Comparison of ENCODE assay signal across 8 cellular contexts in the genomic region with DNA sequence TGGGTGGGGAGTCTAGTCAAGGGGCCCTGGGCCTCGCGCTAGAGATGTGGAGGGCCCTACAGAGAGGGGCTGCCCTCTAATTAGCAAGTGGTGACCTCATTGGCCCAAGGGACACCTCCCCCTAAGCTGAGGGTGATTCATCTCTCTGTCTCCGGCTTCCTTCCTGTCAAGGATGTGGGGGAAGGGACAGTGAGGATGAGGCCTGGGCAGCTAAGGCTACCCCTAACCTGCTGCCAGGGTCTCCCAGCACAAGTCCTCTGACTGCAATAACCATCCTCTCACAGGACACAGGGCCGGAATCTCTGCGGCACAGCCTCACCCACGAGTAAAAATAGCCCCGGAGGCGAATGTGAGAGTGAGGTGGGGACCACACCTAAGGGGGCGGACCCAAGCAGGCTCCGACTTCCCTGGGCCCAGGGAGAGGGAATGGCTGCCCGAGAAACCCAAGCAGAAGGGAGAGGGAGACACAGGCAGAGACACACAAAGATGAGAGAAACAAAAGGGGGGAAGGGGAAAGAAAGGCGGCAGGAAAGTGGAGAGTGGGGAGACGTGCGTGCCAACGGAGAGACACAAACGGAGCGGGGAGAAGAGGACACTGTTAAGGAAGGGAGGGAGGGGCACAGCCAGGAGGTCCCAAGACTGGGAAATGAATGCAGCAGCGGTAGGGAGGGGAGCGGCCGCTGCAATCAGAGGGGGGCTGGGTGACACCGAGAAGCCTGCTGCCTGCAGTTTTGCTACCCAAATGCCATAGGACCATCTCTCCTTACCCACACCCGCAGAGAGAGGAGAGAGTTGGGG. TPM values are rescaled to one million over a fixed set of nuclear protein-coding genes. Genes with fewer than 3 reads are reported as not detected.
DNase-seq lines count a peak whose midpoint lies in the region; ATAC-seq, FAIRE-seq and TF ChIP-seq lines count a peak whose summit lies in the region.

No MANE protein-coding gene starts in this region.

- no peak for TF ChIP-seq RAD21 in GM12878 (IDR thresholded peaks at IDR 0.05; ENCODE audit: insufficient read depth, low read depth, low read length)

- H2AFZ ChIP-seq in GM12878 (ENCODE audit: control insufficient read depth, low read depth, low read length): no peak overlapping the region; the same call in 1 of the 2 replicates

- RAD21 ChIA-PET in GM12878 (lab: Charles Lee; ENCODE audit: unreplicated experiment): interaction anchor here (1.0 to 5.6 kb wide), 7 partner anchors 32 to 95 kb away, joined by 4 to 53 read pairs (median 5); partner anchors contain the start of genes ABHD16A, HSPA1A, HSPA1B and HSPA1L

- SMC1A ChIA-PET in GM12878 (lab: Charles Lee; ENCODE audit: uncharacterized antibody, unreplicated experiment): interaction anchor here (0.6 to 6.3 kb wide), 11 partner anchors 11 to 98 kb away, joined by 3 to 42 read pairs (median 3); partner anchors contain the start of genes C6orf47, LSM2, LY6G5C and MPIG6B

- peaks cover 26% of the 10 kb centered on the region for H3K4me1 ChIP-seq in GM12878 (ENCODE audit: control insufficient read depth, insufficient read depth, low read length)

- intact Hi-C loops in GM12878 (cut with micrococcal nuclease; ENCODE audit: unreplicated experiment): loop anchor here (5.0 kb wide), 2 partner anchors 53 to 68 kb away; partner anchors contain the start of genes CSNK2B, LY6G5B and LY6G5C

- POLR2A ChIA-PET in GM12878 (lab: Charles Lee): interaction anchor here (0.6 to 9.7 kb wide), 13 partner anchors 21 to 1523 kb away, joined by 3 to 158 read pairs (median 4); partner anchors contain the start of genes HSPA1A, HSPA1B, HSPA1L and LSM2

- H3K9me3 ChIP-seq in GM12878 (replicated peaks; ENCODE audit: control insufficient read depth, insufficient read depth, low read length): no peaks in the 10 kb centered on the region

- peaks cover 49% of the 10 kb centered on the region for H3K4me1 Mint-ChIP-seq in T-helper 2 cell treated with Interferon-gamma antibody and Interleukin-4, amounts not matched to agents 5 μg/mL and 100 μg/mL, for 36 hours (ENCODE audit: low read depth)

- peak overlapping the region; percentile 98 for H3K9ac ChIP-seq in GM12878 (ENCODE audit: control insufficient read depth, insufficient read depth, low read length)

- in situ Hi-C loops in GM12878 (cut with MboI): no loop called here

- peak; percentile 73 for TF ChIP-seq POLR2A in GM12878 (IDR thresholded peaks at IDR 0.05; ENCODE audit: low read depth, low read length)

- H4K20me1 ChIP-seq in GM12878 (ENCODE audit: control insufficient read depth, insufficient read depth): 0 out of 2 replicates have a peak, but pooled peaks cover 4% of the 10 kb centered on the region

- WGBS in GM12878 (ENCODE audit: insufficient coverage, insufficient replicate concordance, low lambda C conversion rate, missing lambda C conversion rate): 2% methylated on average over 22 of the region's 22 CpGs

- H3K27ac ChIP-seq in GM12878 (ENCODE audit: control insufficient read depth, insufficient read depth): peak overlapping the region; percentile 99

- peak overlapping the region; percentile 97 for H3K27ac Mint-ChIP-seq in T-helper 2 cell treated with Interferon-gamma antibody and Interleukin-4, amounts not matched to agents 5 μg/mL and 100 μg/mL, for 36 hours

- peaks cover 6 to 13% of the 10 kb centered on the region in 2 experiments; a peak in 3 of 4 replicates for H3K36me3 ChIP-seq in GM12878 (ENCODE audit: control insufficient read depth in 2 of 2, insufficient read depth in 2 of 2, low read length in 1 of 2)

- no peaks in the 10 kb centered on the region for H3K27me3 ChIP-seq in GM12878 (replicated peaks in 1 of 2; ENCODE audit: control insufficient read depth in 2 of 2, insufficient read depth in 2 of 2, low read length in 1 of 2)

- H3K27me3 Mint-ChIP-seq in T-helper 2 cell treated with Interferon-gamma antibody and Interleukin-4, amounts not matched to agents 5 μg/mL and 100 μg/mL, for 36 hours (ENCODE audit: low read depth): no peaks in the 10 kb centered on the region

- TF ChIP-seq CTCF in GM12878 (IDR thresholded peaks at IDR 0.05 in 2 of 3, conservative IDR thresholded peaks at IDR 0.05 in 1 of 3; ENCODE audit: control insufficient read depth in 2 of 3, extremely low read depth in 1 of 3, insufficient read depth in 1 of 3, low read depth in 3 of 3, low read length in 3 of 3): no peak

- H3K4me3 ChIP-seq in GM12878: peak overlapping the region; percentile 100

- no TSS peak for BruUV-seq in GM12878 (replicated peaks; lab: Mats Ljungman, UMichigan)

- TF ChIP-seq EP300 in GM12878 (IDR thresholded peaks at IDR 0.05; ENCODE audit: borderline replicate concordance in 1 of 2, control insufficient read depth in 1 of 2, low read depth in 2 of 2, low read length in 2 of 2): 0 out of 4 replicates have a peak, but pooled peaks of 1 of the 2 experiments have one; percentile 25

- no peaks in the 10 kb centered on the region for H3K9me3 Mint-ChIP-seq in T-helper 2 cell treated with Interferon-gamma antibody and Interleukin-4, amounts not matched to agents 5 μg/mL and 100 μg/mL, for 36 hours

- ATAC-seq in GM12878 (peak; percentile 35), GM19324 (IDR thresholded peaks at IDR 0.05; ENCODE audit: low FRiP score, unreplicated experiment) (no peak), GM19467 (IDR thresholded peaks at IDR 0.05; ENCODE audit: unreplicated experiment) (no peak)

- H3K36me3 Mint-ChIP-seq in T-helper 2 cell treated with Interferon-gamma antibody and Interleukin-4, amounts not matched to agents 5 μg/mL and 100 μg/mL, for 36 hours (ENCODE audit: low read depth): peaks cover 53% of the 10 kb centered on the region

- peak; percentile 56 for FAIRE-seq in GM12878 (lab: Jason Lieb, UNC)

- peak; percentile 52 for DNase-seq in GF-D8 (lab: John Stamatoyannopoulos, UW)
- peak; percentile 55 for DNase-seq in HT-29 (ENCODE audit: low spot score)
- DNase-seq in T-helper 2 cell treated with Interferon-gamma antibody and Interleukin-4, amounts not matched to agents 5 μg/mL and 100 μg/mL, for 36 hours (ENCODE audit: low spot score): peak; percentile 68
- peak; percentile 60 for DNase-seq in GM12878 (ENCODE audit: low read depth, low spot score)
- DNase-seq in iPS-NIHi11 (ENCODE audit: low spot score): peak; percentile 64
- peak; percentile 41 for DNase-seq in stimulated activated CD4-positive, alpha-beta T cell treated with anti-CD3 and anti-CD28 coated beads, Interleukin-1b, Interleukin-23, amount 100 ng/mL, for 48 hours

- CTCF ChIA-PET in GM12878 (lab: Yijun Ruan, JAX): interaction anchor here (0.5 to 15.8 kb wide), 12 partner anchors 8 to 154 kb away, joined by 3 to 208 read pairs (median 4); partner anchors contain the start of genes ABHD16A and VARS1

- H3K4me3 Mint-ChIP-seq in T-helper 2 cell treated with Interferon-gamma antibody and Interleukin-4, amounts not matched to agents 5 μg/mL and 100 μg/mL, for 36 hours: peak overlapping the region; percentile 95

- H3K79me2 ChIP-seq in GM12878 (ENCODE audit: control insufficient read depth, insufficient read depth, low read length): peaks cover 40% of the 10 kb centered on the region

- peak overlapping the region; percentile 99 for H3K4me2 ChIP-seq in GM12878 (ENCODE audit: control insufficient read depth, insufficient read depth)

RNA-seq across cellular contexts. Expression of gene CLIC1, which starts 1.4 kb away (rescaled TPM):
- 914 and 960 TPM in 2 replicates for total RNA-seq in HT-29 (2014; rRNA removed; shearing (Covaris generic))
- total RNA-seq in GM12878 (2013; cell fraction: nucleolus; rRNA removed): 107 and 113 TPM in 2 replicates
- total RNA-seq in GM12878 (2014; rRNA removed) (647 and 648 TPM in 2 replicates), GM12878 (2014; rRNA removed; fragmentation: Illumina TruSeq; extraction: Trizol) (608 and 625 TPM in 2 replicates), GM12878 (2021) (446 and 458 TPM in 2 replicates)
- 339 TPM for polyA plus RNA-seq in GM12878 (2011; ENCODE audit: low read depth)
- polyA plus RNA-seq in GM12878 (2011; rRNA removed) (890 and 943 TPM in 2 replicates), GM12878 (2014; fragmentation: Illumina TruSeq; extraction: Trizol) (712 and 725 TPM in 2 replicates), GM12878 (2014; fragmentation: Nextera tagmentation; extraction: Ambion mirVana) (1,000 to 10,000 TPM; 1,083 to 1,266 TPM), GM12878 (2014; rRNA removed) (563 and 612 TPM in 2 replicates), GM12878 (2016; fragmentation: Nextera tagmentation; extraction: Ambion mirVana) (100 to 1,000 TPM; 600 to 622 TPM)
- polyA plus RNA-seq in GM12878 (2011; cell fraction: cytosol; rRNA removed): 970 and 975 TPM in 2 replicates
- 283 and 349 TPM in 2 replicates for polyA plus RNA-seq in GM12878 (2011; cell fraction: nucleus; rRNA removed)
- 397 and 480 TPM in 2 replicates for polyA plus RNA-seq in GM12878 (2012)
- 408 and 594 TPM in 2 replicates for polyA minus RNA-seq in GM12878 (2011; rRNA and poly(A)+ RNA removed)
- polyA minus RNA-seq in GM12878 (2011; cell fraction: cytosol; rRNA and poly(A)+ RNA removed): 170 and 175 TPM in 2 replicates
- 61.5 and 88.3 TPM in 2 replicates for polyA minus RNA-seq in GM12878 (2011; cell fraction: nucleus; rRNA and poly(A)+ RNA removed)

RNA-seq across cellular contexts. Expression of gene MSH5, which starts 4.9 kb away (rescaled TPM):
- total RNA-seq in HT-29 (2014; rRNA removed; shearing (Covaris generic)): 19.6 and 20.9 TPM in 2 replicates
- total RNA-seq in GM12878 (2013; cell fraction: nucleolus; rRNA removed): 239 and 262 TPM in 2 replicates
- total RNA-seq in GM12878 (2014; rRNA removed) (27.8 and 30.2 TPM in 2 replicates), GM12878 (2014; rRNA removed; fragmentation: Illumina TruSeq; extraction: Trizol) (26.2 and 26.4 TPM in 2 replicates), GM12878 (2021) (45.1 and 52.7 TPM in 2 replicates)
- polyA plus RNA-seq in GM12878 (2011; ENCODE audit: low read depth): 18.8 TPM
- polyA plus RNA-seq in GM12878 (2011; rRNA removed) (46.7 and 49.3 TPM in 2 replicates), GM12878 (2014; fragmentation: Illumina TruSeq; extraction: Trizol) (30.8 and 45.3 TPM in 2 replicates), GM12878 (2014; fragmentation: Nextera tagmentation; extraction: Ambion mirVana) (10 to 100 TPM in 1 of 2 experiments, 1 to 10 TPM in 1; 9.1 to 10.1 TPM), GM12878 (2014; rRNA removed) (46.8 and 47.0 TPM in 2 replicates), GM12878 (2016; fragmentation: Nextera tagmentation; extraction: Ambion mirVana) (10 to 100 TPM; 25.8 to 29.9 TPM)
- polyA plus RNA-seq in GM12878 (2011; cell fraction: cytosol; rRNA removed): 31.3 and 44.7 TPM in 2 replicates
- 333 and 386 TPM in 2 replicates for polyA plus RNA-seq in GM12878 (2011; cell fraction: nucleus; rRNA removed)
- 22.8 and 25.8 TPM in 2 replicates for polyA plus RNA-seq in GM12878 (2012)
- polyA minus RNA-seq in GM12878 (2011; rRNA and poly(A)+ RNA removed): 49.3 and 52.9 TPM in 2 replicates
- polyA minus RNA-seq in GM12878 (2011; cell fraction: cytosol; rRNA and poly(A)+ RNA removed): 11.4 and 14.5 TPM in 2 replicates
- polyA minus RNA-seq in GM12878 (2011; cell fraction: nucleus; rRNA and poly(A)+ RNA removed): 81.8 and 113 TPM in 2 replicates

RNA-seq across cellular contexts. Expression of gene DDAH2, which starts 5.8 kb away (rescaled TPM):
- 107 and 116 TPM in 2 replicates for total RNA-seq in HT-29 (2014; rRNA removed; shearing (Covaris generic))
- total RNA-seq in GM12878 (2013; cell fraction: nucleolus; rRNA removed): 10.2 and 10.9 TPM in 2 replicates
- total RNA-seq in GM12878 (2014; rRNA removed) (6.6 and 9.5 TPM in 2 replicates), GM12878 (2014; rRNA removed; fragmentation: Illumina TruSeq; extraction: Trizol) (4.7 and 6.3 TPM in 2 replicates), GM12878 (2021) (8.3 and 10.8 TPM in 2 replicates)
- 3.3 TPM for polyA plus RNA-seq in GM12878 (2011; ENCODE audit: low read depth)
- polyA plus RNA-seq in GM12878 (2011; rRNA removed) (2.1 and 3.5 TPM in 2 replicates), GM12878 (2014; fragmentation: Illumina TruSeq; extraction: Trizol) (0.35 and 2.1 TPM in 2 replicates), GM12878 (2014; fragmentation: Nextera tagmentation; extraction: Ambion mirVana) (1 to 10 TPM in 1 of 2 experiments, under 1 TPM in 1; 0.35 to 2.1 TPM), GM12878 (2014; rRNA removed) (9.9 and 12.2 TPM in 2 replicates), GM12878 (2016; fragmentation: Nextera tagmentation; extraction: Ambion mirVana) (1 to 10 TPM; 6.1 to 7.2 TPM)
- polyA plus RNA-seq in GM12878 (2011; cell fraction: cytosol; rRNA removed): 7.7 and 11.3 TPM in 2 replicates
- polyA plus RNA-seq in GM12878 (2011; cell fraction: nucleus; rRNA removed): 58.7 and 72.3 TPM in 2 replicates
- polyA plus RNA-seq in GM12878 (2012): 6.6 and 8.1 TPM in 2 replicates
- polyA minus RNA-seq in GM12878 (2011; rRNA and poly(A)+ RNA removed): 1.6 and 2.7 TPM in 2 replicates
- polyA minus RNA-seq in GM12878 (2011; cell fraction: cytosol; rRNA and poly(A)+ RNA removed): 1.3 and 2.2 TPM in 2 replicates
- polyA minus RNA-seq in GM12878 (2011; cell fraction: nucleus; rRNA and poly(A)+ RNA removed): 5.1 and 9.6 TPM in 2 replicates

RNA-seq across cellular contexts. Expression of gene MPIG6B, which starts 11.7 kb away (rescaled TPM):
- total RNA-seq in HT-29 (2014; rRNA removed; shearing (Covaris generic)): 0.18 TPM in 1 of 2 replicates, not detected in the other
- total RNA-seq in GM12878 (2013; cell fraction: nucleolus; rRNA removed): not detected in 2 replicates
- not detected in 2 replicates for total RNA-seq in GM12878 (2014; rRNA removed)
- not detected in 2 replicates for total RNA-seq in GM12878 (2014; rRNA removed; fragmentation: Illumina TruSeq; extraction: Trizol)
- not detected in 2 replicates for total RNA-seq in GM12878 (2021)
- polyA plus RNA-seq in GM12878 (2011; ENCODE audit: low read depth): not detected
- polyA plus RNA-seq in GM12878 (2011; rRNA removed): not detected in 2 replicates
- not detected in 2 replicates for polyA plus RNA-seq in GM12878 (2011; cell fraction: cytosol; rRNA removed)
- polyA plus RNA-seq in GM12878 (2011; cell fraction: nucleus; rRNA removed): not detected in 2 replicates
- 0.09 TPM in 1 of 2 replicates, not detected in the other for polyA plus RNA-seq in GM12878 (2012)
- not detected in 2 replicates for polyA plus RNA-seq in GM12878 (2014; fragmentation: Illumina TruSeq; extraction: Trizol)
- not detected for polyA plus RNA-seq in GM12878 (2014; fragmentation: Nextera tagmentation; extraction: Ambion mirVana)
- polyA plus RNA-seq in GM12878 (2014; rRNA removed): not detected in 2 replicates
- polyA plus RNA-seq in GM12878 (2016; fragmentation: Nextera tagmentation; extraction: Ambion mirVana): not detected
- polyA minus RNA-seq in GM12878 (2011; rRNA and poly(A)+ RNA removed): not detected in 2 replicates
- not detected in 2 replicates for polyA minus RNA-seq in GM12878 (2011; cell fraction: cytosol; rRNA and poly(A)+ RNA removed)
- not detected in 2 replicates for polyA minus RNA-seq in GM12878 (2011; cell fraction: nucleus; rRNA and poly(A)+ RNA removed)

RNA-seq across cellular contexts. Expression of gene LY6G6C, which starts 13.4 kb away (rescaled TPM):
- total RNA-seq in HT-29 (2014; rRNA removed; shearing (Covaris generic)): not detected in 2 replicates
- total RNA-seq in GM12878 (2013; cell fraction: nucleolus; rRNA removed): not detected in 2 replicates
- total RNA-seq in GM12878 (2014; rRNA removed): not detected in 2 replicates
- not detected in 2 replicates for total RNA-seq in GM12878 (2014; rRNA removed; fragmentation: Illumina TruSeq; extraction: Trizol)
- total RNA-seq in GM12878 (2021): not detected in 2 replicates
- polyA plus RNA-seq in GM12878 (2011; ENCODE audit: low read depth): not detected
- polyA plus RNA-seq in GM12878 (2011; rRNA removed): not detected in 2 replicates
- 0.10 TPM in 1 of 2 replicates, not detected in the other for polyA plus RNA-seq in GM12878 (2011; cell fraction: cytosol; rRNA removed)
- polyA plus RNA-seq in GM12878 (2011; cell fraction: nucleus; rRNA removed): 0.16 and 0.45 TPM in 2 replicates
- not detected in 2 replicates for polyA plus RNA-seq in GM12878 (2012)
- polyA plus RNA-seq in GM12878 (2014; fragmentation: Illumina TruSeq; extraction: Trizol): not detected in 2 replicates
- not detected for polyA plus RNA-seq in GM12878 (2014; fragmentation: Nextera tagmentation; extraction: Ambion mirVana)
- not detected in 2 replicates for polyA plus RNA-seq in GM12878 (2014; rRNA removed)
- polyA plus RNA-seq in GM12878 (2016; fragmentation: Nextera tagmentation; extraction: Ambion mirVana): not detected
- 0.21 TPM in 1 of 2 replicates, not detected in the other for polyA minus RNA-seq in GM12878 (2011; rRNA and poly(A)+ RNA removed)
- not detected in 2 replicates for polyA minus RNA-seq in GM12878 (2011; cell fraction: cytosol; rRNA and poly(A)+ RNA removed)
- not detected in 2 replicates for polyA minus RNA-seq in GM12878 (2011; cell fraction: nucleus; rRNA and poly(A)+ RNA removed)
